In genomic region chr7:65509368-65510186, GRCh38 we compare ENCODE assay signal across 8 cellular contexts.
DNase-seq lines count a peak whose midpoint lies in the region; ATAC-seq and TF ChIP-seq lines count a peak whose summit lies in the region.

No MANE protein-coding gene starts in this region.

- H3K4me1 Mint-ChIP-seq in CD4-positive, alpha-beta memory T cell: peaks cover 4 to 7% (median 6%) of the 10 kb centered on the region in 4 donors
- peaks cover 7% of the 10 kb centered on the region for H3K4me1 Mint-ChIP-seq in central memory CD8-positive, alpha-beta T cell
- peaks cover 0 to 9% (median 5%) of the 10 kb centered on the region in 4 donors for H3K4me1 Mint-ChIP-seq in naive thymus-derived CD8-positive, alpha-beta T cell

- H3K4me3 ChIP-seq in CD4-positive, alpha-beta memory T cell (ENCODE audit: low read length in 2 of 2): peak overlapping the region in 1 of 2 donors; percentile 28

- peaks cover 0 to 2% of the 10 kb centered on the region in 2 donors for H3K36me3 Mint-ChIP-seq in CD4-positive, alpha-beta memory T cell
- H3K36me3 Mint-ChIP-seq in central memory CD8-positive, alpha-beta T cell (ENCODE audit: insufficient read depth): no peaks in the 10 kb centered on the region
- H3K36me3 Mint-ChIP-seq in naive thymus-derived CD8-positive, alpha-beta T cell: peaks cover 2 to 5% (median 3%) of the 10 kb centered on the region in 3 donors

- intact Hi-C loops in CD4-positive, alpha-beta memory T cell (cut with micrococcal nuclease): loop anchor here (10.0 kb wide), 2 partner anchors 55 to 135 kb away; partner anchors contain the start of gene ZNF92

- DNase-seq in CD4-positive, alpha-beta memory T cell: peak in 4 of 5 donors; percentile 5 to 35 (median 17)
- peak; percentile 78 for DNase-seq in NAMALWA (ENCODE audit: low spot score)
- peak in 1 of 2 donors; percentile 13 for DNase-seq in central memory CD8-positive, alpha-beta T cell (ENCODE audit: low spot score in 2 of 2)
- peak in 8 of 10 donors; percentile 1 to 30 (median 17) for DNase-seq in naive thymus-derived CD8-positive, alpha-beta T cell
- no peak for DNase-seq in NCI-H510A (lab: John Stamatoyannopoulos, UW)
- no peak for DNase-seq in GM13977 (ENCODE audit: low spot score)
- DNase-seq in HEK293T (ENCODE audit: extremely low spot score): no peak

- peaks cover 0 to 13% (median 2%) of the 10 kb centered on the region in 8 donors for H3K9me3 Mint-ChIP-seq in CD4-positive, alpha-beta memory T cell
- no peaks in the 10 kb centered on the region for H3K9me3 Mint-ChIP-seq in central memory CD8-positive, alpha-beta T cell
- peaks cover 0 to 14% (median 4%) of the 10 kb centered on the region in 9 donors for H3K9me3 Mint-ChIP-seq in naive thymus-derived CD8-positive, alpha-beta T cell

- peaks cover 15 to 16% of the 10 kb centered on the region in 2 donors for H3K27me3 Mint-ChIP-seq in CD4-positive, alpha-beta memory T cell
- H3K27me3 Mint-ChIP-seq in central memory CD8-positive, alpha-beta T cell: peaks cover 34% of the 10 kb centered on the region
- H3K27me3 Mint-ChIP-seq in naive thymus-derived CD8-positive, alpha-beta T cell: peaks cover 16 to 33% (median 21%) of the 10 kb centered on the region in 5 donors

- no peak overlapping the region for H3K27ac ChIP-seq in CD4-positive, alpha-beta memory T cell (ENCODE audit: low read depth, low read length)

- no peak for ATAC-seq in central memory CD8-positive, alpha-beta T cell (replicated peaks; ENCODE audit: extremely low read depth, poor library complexity, severe bottlenecking)
- no peak for ATAC-seq in naive thymus-derived CD8-positive, alpha-beta T cell
- ATAC-seq in GM21381 (IDR thresholded peaks at IDR 0.05; ENCODE audit: unreplicated experiment): no peak

- no peaks in the 10 kb centered on the region for H3K36me3 ChIP-seq in CD4-positive, alpha-beta memory T cell (ENCODE audit: insufficient read depth, low read length)

- H3K27me3 ChIP-seq in CD4-positive, alpha-beta memory T cell (ENCODE audit: insufficient read depth, low read length): peaks cover 6% of the 10 kb centered on the region

- peaks cover 5% of the 10 kb centered on the region for H3K4me1 ChIP-seq in CD4-positive, alpha-beta memory T cell (ENCODE audit: insufficient read depth, low read length)

- peak overlapping the region in 4 of 7 donors; percentile 30 to 54 (median 50) for H3K27ac Mint-ChIP-seq in CD4-positive, alpha-beta memory T cell
- H3K27ac Mint-ChIP-seq in central memory CD8-positive, alpha-beta T cell (ENCODE audit: low read depth): no peak overlapping the region
- peak overlapping the region in 3 of 10 donors; percentile 6 to 46 (median 36) for H3K27ac Mint-ChIP-seq in naive thymus-derived CD8-positive, alpha-beta T cell

- CTCF ChIA-PET in CD4-positive, alpha-beta memory T cell (lab: Charles Lee; ENCODE audit: partially characterized antibody): no interaction called here
- CTCF ChIA-PET in HEK293T (lab: Yijun Ruan, JAX): no interaction called here

- H3K4me3 Mint-ChIP-seq in CD4-positive, alpha-beta memory T cell: peak overlapping the region; percentile 53 to 84 (median 81)
- peak overlapping the region; percentile 47 for H3K4me3 Mint-ChIP-seq in central memory CD8-positive, alpha-beta T cell
- H3K4me3 Mint-ChIP-seq in naive thymus-derived CD8-positive, alpha-beta T cell: peak overlapping the region; percentile 48 to 85 (median 70)

- in situ Hi-C loops in GM13977 (cut with MboI; ENCODE audit: low pct_unique_long_range_greater_than_20kb, low sequenced_read_pairs, unreplicated experiment): no loop called here

- TF ChIP-seq CTCF in GM13977 (IDR thresholded peaks at IDR 0.05; ENCODE audit: extremely low read depth, insufficient read depth, missing control alignments): no peak

- H3K9me3 ChIP-seq in CD4-positive, alpha-beta memory T cell (ENCODE audit: control insufficient read depth in 1 of 2, low read length in 2 of 2): no peaks in the 10 kb centered on the region

- POLR2A ChIA-PET in CD4-positive, alpha-beta memory T cell (lab: Charles Lee; ENCODE audit: partially characterized antibody): interaction anchor here (0.7 to 1.9 kb wide), 3 partner anchors 35 to 257 kb away, joined by 3 to 9 read pairs (median 3); partner anchors contain the start of gene ZNF92
- POLR2A ChIA-PET in naive thymus-derived CD8-positive, alpha-beta T cell (lab: Charles Lee): interaction anchor here (0.9 to 1.2 kb wide), 2 partner anchors 31 to 34 kb away, joined by 3 to 4 read pairs; no protein-coding TSS in a partner anchor
- POLR2A ChIA-PET in HEK293T (lab: Yijun Ruan, JAX): no interaction called here

TF ChIP-seq in HEK293T, 16 proteins besides CTCF, POLR2A, EP300 and RAD21:
- TF ChIP-seq FOXM1 (IDR thresholded peaks at IDR 0.05; ENCODE audit: borderline replicate concordance): no peak
- no peak for TF ChIP-seq L3MBTL2 (conservative IDR thresholded peaks at IDR 0.05)
- no peak for TF ChIP-seq ZNF384 (IDR thresholded peaks at IDR 0.05)

Comparison
In these comparisons a context has a peak if more than half of its experiments do, and no peak if none do; other contexts are left out.
1. DNase-seq: peak in CD4-positive, alpha-beta memory T cell (4 of 5), NAMALWA (single experiment) and naive thymus-derived CD8-positive, alpha-beta T cell (8 of 10); none in NCI-H510A (single experiment), GM13977 (single experiment) and HEK293T (single experiment).
2. Peak in every context shown above with its lines, with median percentiles within 50 percentile points of each other: H3K4me3 Mint-ChIP-seq.